Comparison of ENCODE assay signal across 16 cellular contexts in genomic region chr3:52429031-52429430, GRCh38. TPM values are rescaled to one million over a fixed set of nuclear protein-coding genes. Genes with fewer than 3 reads are reported as not detected.
DNase-seq lines count a peak whose midpoint lies in the region; ATAC-seq, FAIRE-seq and TF ChIP-seq lines count a peak whose summit lies in the region.
"Had no signal": no experiment of that assay in that cellular context is flagged by ENCODE, and none has a peak within 500 bp of the region (broad histone marks: within the 10 kb centered on the region; RNA-seq: fewer than 3 reads in every experiment).

No MANE protein-coding gene starts in this region.

- no peaks in the 10 kb centered on the region for H3K9me1 ChIP-seq in endothelial cell of umbilical vein (replicated peaks; ENCODE audit: control insufficient read depth, extremely low read depth, insufficient read depth, low read length)

- no peaks in the 10 kb centered on the region for H3K79me2 ChIP-seq in endothelial cell of umbilical vein (ENCODE audit: control insufficient read depth, insufficient read depth, low read length)

- H3K4me1 ChIP-seq in endothelial cell of umbilical vein (ENCODE audit: control insufficient read depth, extremely low read depth, insufficient read depth, low read length) (peaks cover 25% of the 10 kb centered on the region), tibial nerve (peaks cover 0 to 27% (median 22%) of the 10 kb centered on the region in 4 donors)
- H3K4me1 ChIP-seq: ascending aorta, pancreas had no signal

- no peak overlapping the region for H2AFZ ChIP-seq in endothelial cell of umbilical vein (ENCODE audit: low read depth, low read length)
- H2AFZ ChIP-seq: PC-9 had no signal

- TF ChIP-seq EP300 in tibial nerve (IDR thresholded peaks at IDR 0.05) = no peak

- POLR2A ChIA-PET in endothelial cell of umbilical vein (lab: Charles Lee) = no interaction called here

- ATAC-seq in sciatic nerve = peak; percentile 3

- H3K27me3 ChIP-seq in WERI-Rb-1 (ENCODE audit: insufficient read depth, low read depth, severe bottlenecking) (no peaks in the 10 kb centered on the region), endothelial cell of umbilical vein (ENCODE audit: control insufficient read depth in 2 of 2, insufficient read depth in 2 of 2, low read length in 2 of 2) (no peaks in the 10 kb centered on the region), tibial nerve (no peaks in the 10 kb centered on the region)
- H3K27me3 ChIP-seq: ascending aorta, pancreas, SJSA1 had no signal

- no peak for TF ChIP-seq CTCF in WERI-Rb-1 (IDR thresholded peaks at IDR 0.05; ENCODE audit: low read depth, low read length)
- TF ChIP-seq CTCF in endothelial cell of umbilical vein (IDR thresholded peaks at IDR 0.05; ENCODE audit: extremely low read depth in 1 of 2, insufficient read depth in 1 of 2, low read depth in 1 of 2, low read length in 2 of 2) = no peak
- no peak for TF ChIP-seq CTCF in tibial nerve (IDR thresholded peaks at IDR 0.05)

- FAIRE-seq in endothelial cell of umbilical vein (lab: Jason Lieb, UNC) = no peak

- H3K27ac ChIP-seq in WERI-Rb-1 (no peak overlapping the region), endothelial cell of umbilical vein (ENCODE audit: insufficient read depth, low read depth, low read length) (peak overlapping the region; percentile 96), tibial nerve (peak overlapping the region in 1 of 4 donors; percentile 40)
- H3K27ac ChIP-seq: ascending aorta, pancreas, PC-9, SJSA1 had no signal

- H3K4me2 ChIP-seq in endothelial cell of umbilical vein (ENCODE audit: insufficient read depth, low read length) = no peak overlapping the region
- H3K4me2 ChIP-seq: PC-9 had no signal

- peak overlapping the region; percentile 64 for H3K9ac ChIP-seq in endothelial cell of umbilical vein (replicated peaks; ENCODE audit: extremely low read depth, insufficient read depth, low read length)

- TSS peak; percentile 23 for BruUV-seq in endothelial cell of umbilical vein (replicated peaks; lab: Mats Ljungman, UMichigan)

- DNase-seq in WERI-Rb-1 (peak; percentile 6), endothelial cell of umbilical vein (ENCODE audit: low read depth, low spot score) (no peak), sciatic nerve (ENCODE audit: low spot score) (peak; percentile 50), GOT3 (lab: John Stamatoyannopoulos, UW) (no peak), NCI-H1417 treated with DMSO at 0.1 percent for 48 hours (lab: John Stamatoyannopoulos, UW) (no peak), tibial nerve (ENCODE audit: low spot score in 2 of 2) (no peak)
- DNase-seq: activated naive CD4-positive, alpha-beta T cell treated with anti-CD3 and anti-CD28 coated beads, Interleukin-2, amount 50 U/mL, for 16 hours; glutamatergic neuron; NCI-H187; T-helper 17 cell had no signal

- dilution Hi-C loops in endothelial cell of umbilical vein (cut with MboI; ENCODE audit: extremely low pct_ligation_motif_present, low sequenced_read_pairs) = no loop called here

- 45 to 56% methylated on average over 3 of the region's 3 CpGs for WGBS in tibial nerve, 2 donors

- TF ChIP-seq POLR2A in endothelial cell of umbilical vein (IDR thresholded peaks at IDR 0.05; ENCODE audit: low read depth, low read length) (no peak), tibial nerve (IDR thresholded peaks at IDR 0.05) (no peak)

- intact Hi-C loops in endothelial cell of umbilical vein (cut with micrococcal nuclease) (loop anchor here (1.0 to 5.0 kb wide), 3 partner anchors 17 to 253 kb away; partner anchors contain the start of gene STAB1), sciatic nerve (cut with DNase I) (no loop called here)

- H4K20me1 ChIP-seq in endothelial cell of umbilical vein (replicated peaks; ENCODE audit: control insufficient read depth, extremely low read depth, insufficient read depth, low read length) = no peaks in the 10 kb centered on the region

- H3K9me3 ChIP-seq in WERI-Rb-1 (ENCODE audit: severe bottlenecking) (no peaks in the 10 kb centered on the region), endothelial cell of umbilical vein (replicated peaks; ENCODE audit: control insufficient read depth, insufficient read depth, low read length) (no peaks in the 10 kb centered on the region), tibial nerve (no peaks in the 10 kb centered on the region)
- H3K9me3 ChIP-seq: ascending aorta, pancreas, SJSA1 had no signal

- H3K4me3 ChIP-seq in WERI-Rb-1 (ENCODE audit: low read depth, low read length) (no peak overlapping the region), endothelial cell of umbilical vein (replicated peaks in 1 of 3; ENCODE audit: insufficient read depth in 1 of 3, low read depth in 1 of 3, low read length in 3 of 3) (no peak overlapping the region), tibial nerve (no peak overlapping the region)
- H3K4me3 ChIP-seq: ascending aorta, K562, pancreas, PC-9, SJSA1 had no signal

- CTCF ChIA-PET in endothelial cell of umbilical vein (lab: Charles Lee) = interaction anchor here (1.3 to 10.2 kb wide), 4 partner anchors 14 to 28 kb away, joined by 3 to 243 read pairs (median 18); partner anchors contain the start of gene SEMA3G

- H3K36me3 ChIP-seq in WERI-Rb-1 = no peaks in the 10 kb centered on the region
- H3K36me3 ChIP-seq in endothelial cell of umbilical vein (ENCODE audit: control insufficient read depth in 2 of 2, extremely low read depth in 1 of 2, insufficient read depth in 2 of 2, low read length in 2 of 2) = no peaks in the 10 kb centered on the region
- H3K36me3 ChIP-seq in tibial nerve = no peaks in the 10 kb centered on the region
- H3K36me3 ChIP-seq: ascending aorta, pancreas, SJSA1 had no signal

TF ChIP-seq in endothelial cell of umbilical vein, 7 proteins besides CTCF, POLR2A, EP300 and RAD21 (continues in another document):
- TF ChIP-seq JUN (IDR thresholded peaks at IDR 0.05; ENCODE audit: borderline replicate concordance, insufficient read depth, insufficient read length, low read depth) = no peak
- TF ChIP-seq GATA2 (IDR thresholded peaks at IDR 0.05; ENCODE audit: insufficient read depth, insufficient read length, low read depth, low read length) = no peak

RNA-seq across cellular contexts. Expression of gene SEMA3G, which starts 15.9 kb away (rescaled TPM):
- total RNA-seq in endothelial cell of umbilical vein (22.6 and 24.6 TPM in 2 replicates), sciatic nerve (38.3 TPM), tibial nerve (10 to 100 TPM; 11.5 to 67.5 (median 32.7) TPM)
- polyA plus RNA-seq in endothelial cell of umbilical vein = 27.9 and 34.0 TPM in 2 replicates
- polyA plus RNA-seq in endothelial cell of umbilical vein (2011; cell fraction: cytosol; rRNA removed) = 16.3 TPM in 2 replicates
- polyA plus RNA-seq in endothelial cell of umbilical vein (2011; cell fraction: nucleus; rRNA removed) = 21.3 and 22.0 TPM in 2 replicates
- 3.1 and 6.5 TPM in 2 replicates for polyA plus RNA-seq in endothelial cell of umbilical vein (2012)
- 16.8 and 22.5 TPM in 2 replicates for polyA minus RNA-seq in endothelial cell of umbilical vein
- 1.3 TPM for polyA minus RNA-seq in endothelial cell of umbilical vein (2011; cell fraction: cytosol; rRNA and poly(A)+ RNA removed)
- polyA minus RNA-seq in endothelial cell of umbilical vein (2011; cell fraction: nucleus; rRNA and poly(A)+ RNA removed) = 9.9 and 11.0 TPM in 2 replicates
- polyA plus RNA-seq: K562 had no signal

RNA-seq across cellular contexts. Expression of gene PHF7, which starts 18.6 kb away (rescaled TPM):
- total RNA-seq in endothelial cell of umbilical vein (6.5 and 7.8 TPM in 2 replicates), sciatic nerve (11.4 TPM), tibial nerve (10 to 100 TPM in 2 of 4 donors, 1 to 10 TPM in 2; 7.2 to 23.5 (median 12.1) TPM)
- 3.0 and 4.6 TPM in 2 replicates for polyA plus RNA-seq in endothelial cell of umbilical vein
- polyA plus RNA-seq in endothelial cell of umbilical vein (2011; cell fraction: cytosol; rRNA removed) = 3.7 and 5.1 TPM in 2 replicates
- 17.9 and 23.4 TPM in 2 replicates for polyA plus RNA-seq in endothelial cell of umbilical vein (2011; cell fraction: nucleus; rRNA removed)
- 3.1 and 5.5 TPM in 2 replicates for polyA plus RNA-seq in endothelial cell of umbilical vein (2012)
- 6.5 and 9.9 TPM in 2 replicates for polyA minus RNA-seq in endothelial cell of umbilical vein
- polyA minus RNA-seq in endothelial cell of umbilical vein (2011; cell fraction: cytosol; rRNA and poly(A)+ RNA removed) = 2.0 TPM
- 7.5 and 10.9 TPM in 2 replicates for polyA minus RNA-seq in endothelial cell of umbilical vein (2011; cell fraction: nucleus; rRNA and poly(A)+ RNA removed)
- total RNA-seq: ascending aorta had no signal

RNA-seq across cellular contexts. Expression of gene BAP1, which starts 19.2 kb away (rescaled TPM):
- total RNA-seq in endothelial cell of umbilical vein (90.4 and 91.0 TPM in 2 replicates), sciatic nerve (59.5 TPM), tibial nerve (10 to 100 TPM; 39.1 to 77.7 (median 64.5) TPM)
- 82.5 and 89.6 TPM in 2 replicates for polyA plus RNA-seq in endothelial cell of umbilical vein
- polyA plus RNA-seq in endothelial cell of umbilical vein (2011; cell fraction: cytosol; rRNA removed) = 69.5 and 71.5 TPM in 2 replicates
- polyA plus RNA-seq in endothelial cell of umbilical vein (2011; cell fraction: nucleus; rRNA removed) = 281 and 285 TPM in 2 replicates
- 58.9 and 70.7 TPM in 2 replicates for polyA plus RNA-seq in endothelial cell of umbilical vein (2012)
- polyA minus RNA-seq in endothelial cell of umbilical vein = 98.9 and 112 TPM in 2 replicates
- 46.2 TPM for polyA minus RNA-seq in endothelial cell of umbilical vein (2011; cell fraction: cytosol; rRNA and poly(A)+ RNA removed)
- polyA minus RNA-seq in endothelial cell of umbilical vein (2011; cell fraction: nucleus; rRNA and poly(A)+ RNA removed) = 59.7 and 75.2 TPM in 2 replicates

RNA-seq across cellular contexts. Expression of gene TNNC1, which starts 24.8 kb away (rescaled TPM):
- total RNA-seq in endothelial cell of umbilical vein (not detected in 2 replicates), sciatic nerve (205 TPM), tibial nerve (100 to 1,000 TPM; 235 to 624 (median 535) TPM)
- polyA plus RNA-seq in endothelial cell of umbilical vein = 0.12 TPM in 1 of 2 replicates, not detected in the other
- polyA plus RNA-seq in endothelial cell of umbilical vein (2011; cell fraction: cytosol; rRNA removed) = 0.18 TPM in 2 replicates
- not detected in 2 replicates for polyA plus RNA-seq in endothelial cell of umbilical vein (2011; cell fraction: nucleus; rRNA removed)
- polyA plus RNA-seq in endothelial cell of umbilical vein (2012) = not detected in 2 replicates
- polyA minus RNA-seq in endothelial cell of umbilical vein = not detected in 2 replicates
- polyA minus RNA-seq in endothelial cell of umbilical vein (2011; cell fraction: cytosol; rRNA and poly(A)+ RNA removed) = 3.5 TPM
- not detected in 2 replicates for polyA minus RNA-seq in endothelial cell of umbilical vein (2011; cell fraction: nucleus; rRNA and poly(A)+ RNA removed)
- total RNA-seq: lung microvascular endothelial cell had no signal

RNA-seq across cellular contexts. Expression of gene NISCH, which starts 26.4 kb away (rescaled TPM):
- total RNA-seq in endothelial cell of umbilical vein = 153 and 156 TPM in 2 replicates
- polyA plus RNA-seq in endothelial cell of umbilical vein = 178 and 196 TPM in 2 replicates
- 62.7 and 82.4 TPM in 2 replicates for polyA plus RNA-seq in endothelial cell of umbilical vein (2011; cell fraction: cytosol; rRNA removed)
- 1,069 and 1,072 TPM in 2 replicates for polyA plus RNA-seq in endothelial cell of umbilical vein (2011; cell fraction: nucleus; rRNA removed)
- polyA plus RNA-seq in endothelial cell of umbilical vein (2012) = 71.1 and 91.6 TPM in 2 replicates
- polyA minus RNA-seq in endothelial cell of umbilical vein = 199 and 229 TPM in 2 replicates
- 8.1 TPM for polyA minus RNA-seq in endothelial cell of umbilical vein (2011; cell fraction: cytosol; rRNA and poly(A)+ RNA removed)
- polyA minus RNA-seq in endothelial cell of umbilical vein (2011; cell fraction: nucleus; rRNA and poly(A)+ RNA removed) = 243 and 248 TPM in 2 replicates
- 163 TPM for total RNA-seq in sciatic nerve
- total RNA-seq in tibial nerve = 100 to 1,000 TPM; 192 to 305 (median 232) TPM

Comparison
In these comparisons a context has a peak if more than half of its experiments do, and no peak if none do; other contexts are left out.
1. DNase-seq: peak in WERI-Rb-1 (single experiment) and sciatic nerve (single experiment); none in endothelial cell of umbilical vein (single experiment), GOT3 (single experiment), NCI-H1417 treated with DMSO at 0.1 percent for 48 hours (single experiment) and tibial nerve (0 of 2).